1 cellular context compared by ENCODE assay signal in the genomic region with DNA sequence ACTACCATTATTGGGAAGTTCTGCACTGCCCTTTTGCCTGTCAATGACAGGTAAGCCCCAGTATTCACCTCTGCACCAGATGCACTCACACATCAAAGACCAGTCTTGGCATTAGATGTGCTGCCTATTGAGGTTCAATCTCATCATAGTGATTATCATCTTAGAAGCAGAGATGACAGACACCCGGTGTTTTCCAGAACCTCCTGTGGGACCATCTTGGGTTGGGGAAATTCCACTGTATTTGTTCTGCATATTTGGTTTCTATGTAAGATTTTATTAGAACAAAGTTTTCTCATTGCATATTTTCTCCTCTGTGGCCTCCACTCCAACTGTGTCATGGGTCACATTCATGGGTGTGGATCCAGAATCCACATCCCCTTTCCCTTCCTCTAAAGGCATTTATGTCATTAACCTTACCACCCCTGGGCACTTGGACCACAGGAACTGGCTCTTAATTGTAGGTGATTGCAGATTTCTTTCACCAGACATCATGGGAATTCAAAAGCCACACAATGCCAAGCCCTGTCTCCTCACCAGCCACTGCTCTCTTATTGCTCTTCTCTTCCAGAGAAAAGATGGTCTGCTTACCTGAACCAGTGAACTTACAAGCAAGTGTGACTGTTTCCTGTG.
TF ChIP-seq lines count a peak whose summit lies in the region.

No MANE protein-coding gene starts in this region.

TF ChIP-seq in endothelial cell of umbilical vein, 7 proteins besides CTCF, POLR2A, EP300 and RAD21:
- TF ChIP-seq JUN (IDR thresholded peaks at IDR 0.05; ENCODE audit: borderline replicate concordance, insufficient read depth, insufficient read length, low read depth) (no peak), MYC (IDR thresholded peaks at IDR 0.05; ENCODE audit: low read depth, low read length) (no peak), EZH2 (IDR thresholded peaks at IDR 0.05; ENCODE audit: borderline replicate concordance, low read depth, low read length, severe bottlenecking) (no peak), MAX (IDR thresholded peaks at IDR 0.05; ENCODE audit: insufficient read depth, insufficient read length) (no peak), GATA2 (IDR thresholded peaks at IDR 0.05; ENCODE audit: insufficient read depth, insufficient read length, low read depth, low read length) (no peak), FOS (IDR thresholded peaks at IDR 0.05; ENCODE audit: borderline replicate concordance, insufficient read depth, low read length) (no peak), POLR2AphosphoS5 (IDR thresholded peaks at IDR 0.05; ENCODE audit: insufficient read depth, low read depth, low read length) (no peak)
